ENCODE assay signal across 8 cellular contexts in genomic region chr17:78144736-78145641, GRCh38. TPM values are rescaled to one million over a fixed set of nuclear protein-coding genes. Genes with fewer than 3 reads are reported as not detected.
A peak's percentile ranks its signal among the peaks of the same experiment; 100 is the strongest.
DNase-seq lines count a peak whose midpoint lies in the region; ATAC-seq, FAIRE-seq and TF ChIP-seq lines count a peak whose summit lies in the region.
"Had no signal": no experiment of that assay in that cellular context is flagged by ENCODE, and none has a peak within 500 bp of the region (broad histone marks: within the 10 kb centered on the region; RNA-seq: fewer than 3 reads in every experiment).

No MANE protein-coding gene starts in this region.

- peaks cover 11 to 21% of the 10 kb centered on the region in 2 donors for H3K36me3 Mint-ChIP-seq in CD14-positive monocyte

- peaks cover 2% of the 10 kb centered on the region for H3K9me1 ChIP-seq in K562 (ENCODE audit: control insufficient read depth, insufficient read depth, low read length)

- no peak for TF ChIP-seq EP300 in K562 (IDR thresholded peaks at IDR 0.05; ENCODE audit: low read length)

- H3K9ac ChIP-seq in K562 (ENCODE audit: insufficient read depth in 1 of 2, low read depth in 2 of 2, low read length in 2 of 2) = peak overlapping the region; percentile 72 to 87
- H3K9ac ChIP-seq in mucosa of stomach (ENCODE audit: low read length) = peak overlapping the region; percentile 39

- H3K27me3 ChIP-seq in K562 (ENCODE audit: control insufficient read depth in 2 of 2, insufficient read depth in 2 of 2, low read length in 2 of 2) (no peaks in the 10 kb centered on the region), mucosa of stomach (ENCODE audit: control insufficient read depth, insufficient read depth, low read length) (no peaks in the 10 kb centered on the region)

- H3K4me1 Mint-ChIP-seq in CD14-positive monocyte = peaks cover 60% of the 10 kb centered on the region

- H3K36me3 ChIP-seq in K562 (ENCODE audit: control insufficient read depth, insufficient read depth, low read length) = no peaks in the 10 kb centered on the region
- no peaks in the 10 kb centered on the region for H3K36me3 ChIP-seq in mucosa of stomach (ENCODE audit: control insufficient read depth, insufficient read depth, low read length)

- intact Hi-C loops in CD14-positive monocyte (cut with micrococcal nuclease) = loop anchor here in 1 of 2 donors (5.0 kb wide), 1 partner anchor 42 kb away; the partner anchor contains the start of genes AFMID and TK1
- intact Hi-C loops in K562 (cut with micrococcal nuclease) = loop anchor here (5.0 kb wide), 1 partner anchor 32 kb away; no protein-coding TSS in a partner anchor

- no peak for TF ChIP-seq POLR2A in K562 (conservative IDR thresholded peaks at IDR 0.05)

- BruUV-seq in K562 (replicated peaks; lab: Mats Ljungman, UMichigan) = no TSS peak

- CTCF ChIA-PET in K562 (lab: Yijun Ruan, JAX; ENCODE audit: low intra/inter-chr PET ratio) = no interaction called here

- peak overlapping the region; percentile 87 for H2AFZ ChIP-seq in K562 (ENCODE audit: low read depth, low read length)

- H3K27ac Mint-ChIP-seq in CD14-positive monocyte = peak overlapping the region; percentile 78 to 93 (median 88)

- H3K4me3 Mint-ChIP-seq in CD14-positive monocyte = peak overlapping the region in 1 of 2 donors; percentile 71
- H3K4me3 Mint-ChIP-seq: CD4-positive, alpha-beta memory T cell had no signal

- H3K27me3 Mint-ChIP-seq in CD14-positive monocyte (ENCODE audit: low read depth in 3 of 3) = no peaks in the 10 kb centered on the region
- H3K27me3 Mint-ChIP-seq: CD4-positive, alpha-beta memory T cell had no signal

- POLR2A ChIA-PET in K562 (lab: Yijun Ruan, JAX) = interaction anchor here (0.7 to 1.4 kb wide), 4 partner anchors 18 to 43 kb away, joined by 3 to 5 read pairs (median 4); no protein-coding TSS in a partner anchor

- H3K4me1 ChIP-seq in K562 (replicated peaks in 1 of 2; ENCODE audit: control insufficient read depth in 2 of 2, insufficient read depth in 2 of 2, low read length in 2 of 2) = peaks cover 55 to 93% of the 10 kb centered on the region in 2 experiments
- peaks cover 70% of the 10 kb centered on the region for H3K4me1 ChIP-seq in mucosa of stomach (ENCODE audit: control insufficient read depth, insufficient read depth, low read length)

- H4K20me1 ChIP-seq in K562 (replicated peaks; ENCODE audit: control insufficient read depth, insufficient read depth, low read length) = no peaks in the 10 kb centered on the region

- DNase-seq in CD14-positive monocyte (ENCODE audit: low spot score) (no peak), K562 (ENCODE audit: extremely low read depth in 1 of 4, low spot score in 3 of 4) (no peak), NCI-H2227 (lab: John Stamatoyannopoulos, UW; ENCODE audit: unreplicated experiment) (no peak)
- DNase-seq: CD4-positive, alpha-beta memory T cell had no signal

- 23% methylated on average over 13 of the region's 18 CpGs for WGBS in K562 (ENCODE audit: insufficient coverage, low coverage, missing lambda C conversion rate)

- H3K79me2 ChIP-seq in K562 (ENCODE audit: control insufficient read depth, insufficient read depth, low read length) = peaks cover 33% of the 10 kb centered on the region

- H3K4me2 ChIP-seq in K562 (ENCODE audit: insufficient read depth, low read length) = peak overlapping the region; percentile 89

- no peak for TF ChIP-seq CTCF in CD14-positive monocyte (IDR thresholded peaks at IDR 0.05)
- TF ChIP-seq CTCF in K562 (IDR thresholded peaks at IDR 0.05 in 2 of 3, conservative IDR thresholded peaks at IDR 0.05 in 1 of 3; ENCODE audit: insufficient read depth in 2 of 3, low read depth in 1 of 3, low read length in 3 of 3) = no peak

- ATAC-seq in K562 = peak; percentile 7
- ATAC-seq in GM18868 (IDR thresholded peaks at IDR 0.05; ENCODE audit: unreplicated experiment) = no peak
- no peak for ATAC-seq in HG02571 (IDR thresholded peaks at IDR 0.05; ENCODE audit: unreplicated experiment)

- no peaks in the 10 kb centered on the region for H3K9me3 ChIP-seq in K562 (replicated peaks; ENCODE audit: control insufficient read depth, insufficient read depth, low read depth, low read length)
- H3K9me3 ChIP-seq in mucosa of stomach (ENCODE audit: control insufficient read depth, low read length) = no peaks in the 10 kb centered on the region

- no peaks in the 10 kb centered on the region for H3K9me3 Mint-ChIP-seq in CD14-positive monocyte

- TF ChIP-seq RAD21 in K562 (CRISPR knock-in tag; conservative IDR thresholded peaks at IDR 0.05 in 1 of 2, IDR thresholded peaks at IDR 0.05 in 1 of 2) = no peak

- no peak for FAIRE-seq in K562 (lab: Jason Lieb, UNC)

- H3K4me3 ChIP-seq in K562 = no peak overlapping the region
- H3K4me3 ChIP-seq in mucosa of stomach (ENCODE audit: low read length) = no peak overlapping the region

- H3K27ac ChIP-seq in K562 (ENCODE audit: extremely low read depth, low read depth, low read length) = peak overlapping the region; percentile 85

- in situ Hi-C loops in K562 (cut with MboI) = no loop called here

RNA-seq across cellular contexts. Expression of gene C17orf99, which starts 1.2 kb away (rescaled TPM):
- polyA plus RNA-seq in CD14-positive monocyte (not detected), K562 (2011; rRNA removed) (15.9 and 16.2 TPM in 2 replicates), K562 (2014; fragmentation: Illumina TruSeq; extraction: Trizol) (14.3 and 20.0 TPM in 2 replicates), K562 (2014; fragmentation: Nextera tagmentation; extraction: Ambion mirVana) (1 to 10 TPM; 4.1 to 7.7 TPM), K562 (2014; rRNA removed) (16.4 and 19.9 TPM in 2 replicates)
- total RNA-seq in K562 (2011; cell fraction: chromatin; rRNA removed; ENCODE audit: low replicate concordance) = 66.4 and 86.5 TPM in 2 replicates
- total RNA-seq in K562 (2011; cell fraction: nucleolus; rRNA removed) = 51.9 and 66.7 TPM in 2 replicates
- 36.2 and 47.7 TPM in 2 replicates for total RNA-seq in K562 (2011; cell fraction: nucleoplasm; rRNA removed)
- total RNA-seq in K562 (2014; rRNA removed) (16.8 and 17.3 TPM in 2 replicates), K562 (2014; rRNA removed; fragmentation: Illumina TruSeq; extraction: Trizol) (7.1 and 7.5 TPM in 2 replicates), K562 (2015; rRNA removed; fragmentation: Illumina TruSeq; extraction: Trizol) (4.0 and 5.8 TPM in 2 replicates), K562 (2021) (16.4 and 18.9 TPM in 2 replicates)
- polyA plus RNA-seq in K562 (2011; cell fraction: cytosol; rRNA removed) = 11.8 and 31.5 TPM in 2 replicates
- polyA plus RNA-seq in K562 (2011; cell fraction: nucleus; rRNA removed) = 30.9 and 68.9 TPM in 2 replicates
- polyA plus RNA-seq in K562 (2012) = 4.7 and 6.4 TPM in 2 replicates
- polyA minus RNA-seq in K562 (2011; rRNA and poly(A)+ RNA removed) = 2.7 and 10.0 TPM in 2 replicates
- polyA minus RNA-seq in K562 (2011; cell fraction: cytosol; rRNA and poly(A)+ RNA removed) = 6.5 and 11.1 TPM in 2 replicates
- 5.6 and 11.8 TPM in 2 replicates for polyA minus RNA-seq in K562 (2011; cell fraction: nucleus; rRNA and poly(A)+ RNA removed)
- total RNA-seq: CD4-positive, alpha-beta memory T cell; lung microvascular endothelial cell had no signal
- polyA plus RNA-seq: CD4-positive, alpha-beta memory T cell had no signal

RNA-seq across cellular contexts. Expression of gene TMC8, which starts 14.4 kb away (rescaled TPM):
- polyA plus RNA-seq in CD14-positive monocyte (10 to 100 TPM; 13.3 to 15.1 TPM), K562 (2011; rRNA removed) (3.5 and 6.1 TPM in 2 replicates), K562 (2014; fragmentation: Illumina TruSeq; extraction: Trizol) (2.8 and 5.7 TPM in 2 replicates), K562 (2014; fragmentation: Nextera tagmentation; extraction: Ambion mirVana) (under 1 TPM; 0.13 to 0.21 TPM), K562 (2014; rRNA removed) (4.1 and 10.9 TPM in 2 replicates)
- 23.0 and 64.6 TPM in 2 replicates for total RNA-seq in K562 (2011; cell fraction: chromatin; rRNA removed; ENCODE audit: low replicate concordance)
- 33.3 and 43.0 TPM in 2 replicates for total RNA-seq in K562 (2011; cell fraction: nucleolus; rRNA removed)
- 24.9 and 26.8 TPM in 2 replicates for total RNA-seq in K562 (2011; cell fraction: nucleoplasm; rRNA removed)
- total RNA-seq in K562 (2014; rRNA removed) (4.8 TPM in 2 replicates), K562 (2014; rRNA removed; fragmentation: Illumina TruSeq; extraction: Trizol) (1.0 and 1.3 TPM in 2 replicates), K562 (2015; rRNA removed; fragmentation: Illumina TruSeq; extraction: Trizol) (1.3 TPM in 2 replicates), K562 (2021) (8.3 and 10.3 TPM in 2 replicates)
- polyA plus RNA-seq in K562 (2011; cell fraction: cytosol; rRNA removed) = 1.9 and 10.1 TPM in 2 replicates
- 15.8 and 47.9 TPM in 2 replicates for polyA plus RNA-seq in K562 (2011; cell fraction: nucleus; rRNA removed)
- polyA plus RNA-seq in K562 (2012) = 7.4 and 8.2 TPM in 2 replicates
- 2.4 and 2.5 TPM in 2 replicates for polyA minus RNA-seq in K562 (2011; rRNA and poly(A)+ RNA removed)
- 2.2 and 4.6 TPM in 2 replicates for polyA minus RNA-seq in K562 (2011; cell fraction: cytosol; rRNA and poly(A)+ RNA removed)
- 9.6 and 12.8 TPM in 2 replicates for polyA minus RNA-seq in K562 (2011; cell fraction: nucleus; rRNA and poly(A)+ RNA removed)

RNA-seq across cellular contexts. Expression of gene TMC6, which starts 16.4 kb away (rescaled TPM):
- polyA plus RNA-seq in CD14-positive monocyte (10 to 100 TPM; 60.1 to 79.2 TPM), K562 (2011; rRNA removed) (66.9 and 116 TPM in 2 replicates), K562 (2014; fragmentation: Illumina TruSeq; extraction: Trizol) (36.6 and 87.5 TPM in 2 replicates), K562 (2014; fragmentation: Nextera tagmentation; extraction: Ambion mirVana) (1 to 10 TPM; 4.1 to 8.2 TPM), K562 (2014; rRNA removed) (201 and 246 TPM in 2 replicates)
- total RNA-seq in K562 (2011; cell fraction: chromatin; rRNA removed; ENCODE audit: low replicate concordance) = 470 and 1,385 TPM in 2 replicates
- 924 and 982 TPM in 2 replicates for total RNA-seq in K562 (2011; cell fraction: nucleolus; rRNA removed)
- total RNA-seq in K562 (2011; cell fraction: nucleoplasm; rRNA removed) = 574 and 584 TPM in 2 replicates
- total RNA-seq in K562 (2014; rRNA removed) (183 and 200 TPM in 2 replicates), K562 (2014; rRNA removed; fragmentation: Illumina TruSeq; extraction: Trizol) (30.2 and 33.0 TPM in 2 replicates), K562 (2015; rRNA removed; fragmentation: Illumina TruSeq; extraction: Trizol) (64.8 and 66.9 TPM in 2 replicates), K562 (2021) (304 and 351 TPM in 2 replicates)
- polyA plus RNA-seq in K562 (2011; cell fraction: cytosol; rRNA removed) = 66.0 and 200 TPM in 2 replicates
- 537 and 1,067 TPM in 2 replicates for polyA plus RNA-seq in K562 (2011; cell fraction: nucleus; rRNA removed)
- 156 and 191 TPM in 2 replicates for polyA plus RNA-seq in K562 (2012)
- polyA minus RNA-seq in K562 (2011; rRNA and poly(A)+ RNA removed) = 21.1 and 34.2 TPM in 2 replicates
- polyA minus RNA-seq in K562 (2011; cell fraction: cytosol; rRNA and poly(A)+ RNA removed) = 97.7 and 104 TPM in 2 replicates
- 176 and 224 TPM in 2 replicates for polyA minus RNA-seq in K562 (2011; cell fraction: nucleus; rRNA and poly(A)+ RNA removed)

RNA-seq across cellular contexts. Expression of gene SYNGR2, which starts 23.4 kb away (rescaled TPM):
- 100 to 1,000 TPM; 350 to 402 TPM for polyA plus RNA-seq in CD14-positive monocyte
- total RNA-seq in K562 (2011; cell fraction: chromatin; rRNA removed; ENCODE audit: low replicate concordance) = 68.6 and 254 TPM in 2 replicates
- total RNA-seq in K562 (2011; cell fraction: nucleolus; rRNA removed) = 327 and 339 TPM in 2 replicates
- total RNA-seq in K562 (2011; cell fraction: nucleoplasm; rRNA removed) = 222 and 253 TPM in 2 replicates
- total RNA-seq in K562 (2014; rRNA removed) = 87.8 and 120 TPM in 2 replicates
- total RNA-seq in K562 (2014; rRNA removed; fragmentation: Illumina TruSeq; extraction: Trizol) = 29.7 and 44.9 TPM in 2 replicates
- total RNA-seq in K562 (2015; rRNA removed; fragmentation: Illumina TruSeq; extraction: Trizol) = 68.0 and 68.2 TPM in 2 replicates
- total RNA-seq in K562 (2021) = 173 and 185 TPM in 2 replicates
- polyA plus RNA-seq in K562 (2011; rRNA removed) = 159 and 208 TPM in 2 replicates
- polyA plus RNA-seq in K562 (2011; cell fraction: cytosol; rRNA removed) = 393 and 921 TPM in 2 replicates
- 163 and 222 TPM in 2 replicates for polyA plus RNA-seq in K562 (2011; cell fraction: nucleus; rRNA removed)
- polyA plus RNA-seq in K562 (2012) = 104 and 149 TPM in 2 replicates
- polyA plus RNA-seq in K562 (2014; fragmentation: Illumina TruSeq; extraction: Trizol) = 167 and 172 TPM in 2 replicates
- polyA plus RNA-seq in K562 (2014; fragmentation: Nextera tagmentation; extraction: Ambion mirVana) = 1 to 10 TPM; 1.4 to 7.6 TPM
- 140 and 156 TPM in 2 replicates for polyA plus RNA-seq in K562 (2014; rRNA removed)
- 64.8 and 150 TPM in 2 replicates for polyA minus RNA-seq in K562 (2011; rRNA and poly(A)+ RNA removed)
- polyA minus RNA-seq in K562 (2011; cell fraction: cytosol; rRNA and poly(A)+ RNA removed) = 129 and 147 TPM in 2 replicates
- 33.9 and 38.4 TPM in 2 replicates for polyA minus RNA-seq in K562 (2011; cell fraction: nucleus; rRNA and poly(A)+ RNA removed)

RNA-seq across cellular contexts. Expression of gene TK1, which starts 41.9 kb away (rescaled TPM):
- 1 to 10 TPM; 1.4 to 2.0 TPM for polyA plus RNA-seq in CD14-positive monocyte
- total RNA-seq in K562 (2011; cell fraction: chromatin; rRNA removed; ENCODE audit: low replicate concordance) = 24.3 and 89.6 TPM in 2 replicates
- 88.4 and 100 TPM in 2 replicates for total RNA-seq in K562 (2011; cell fraction: nucleolus; rRNA removed)
- total RNA-seq in K562 (2011; cell fraction: nucleoplasm; rRNA removed) = 53.4 and 62.0 TPM in 2 replicates
- 195 and 231 TPM in 2 replicates for total RNA-seq in K562 (2014; rRNA removed)
- total RNA-seq in K562 (2014; rRNA removed; fragmentation: Illumina TruSeq; extraction: Trizol) = 45.0 and 59.5 TPM in 2 replicates
- 97.7 and 98.0 TPM in 2 replicates for total RNA-seq in K562 (2015; rRNA removed; fragmentation: Illumina TruSeq; extraction: Trizol)
- total RNA-seq in K562 (2021) = 198 TPM in 2 replicates
- 123 and 130 TPM in 2 replicates for polyA plus RNA-seq in K562 (2011; rRNA removed)
- 232 and 546 TPM in 2 replicates for polyA plus RNA-seq in K562 (2011; cell fraction: cytosol; rRNA removed)
- polyA plus RNA-seq in K562 (2011; cell fraction: nucleus; rRNA removed) = 82.4 and 119 TPM in 2 replicates
- 204 and 231 TPM in 2 replicates for polyA plus RNA-seq in K562 (2012)
- 103 and 216 TPM in 2 replicates for polyA plus RNA-seq in K562 (2014; fragmentation: Illumina TruSeq; extraction: Trizol)
- polyA plus RNA-seq in K562 (2014; fragmentation: Nextera tagmentation; extraction: Ambion mirVana) = 10 to 100 TPM in 1 of 2 experiments, 1 to 10 TPM in 1; 8.4 to 29.9 TPM
- polyA plus RNA-seq in K562 (2014; rRNA removed) = 192 and 280 TPM in 2 replicates
- polyA minus RNA-seq in K562 (2011; rRNA and poly(A)+ RNA removed) = 86.2 and 149 TPM in 2 replicates
- polyA minus RNA-seq in K562 (2011; cell fraction: cytosol; rRNA and poly(A)+ RNA removed) = 121 and 135 TPM in 2 replicates
- polyA minus RNA-seq in K562 (2011; cell fraction: nucleus; rRNA and poly(A)+ RNA removed) = 32.2 and 35.5 TPM in 2 replicates

Comparison
In these comparisons a context has a peak if more than half of its experiments do, and no peak if none do; other contexts are left out.
1. RNA of gene C17orf99, which starts 1.2 kb away (polyA plus RNA-seq): 4.1 to 68.9 TPM in K562; not detected in CD14-positive monocyte; every median in the first group is over 4 times any median in the second.